12 cellular contexts compared by ENCODE assay signal in the genomic region with DNA sequence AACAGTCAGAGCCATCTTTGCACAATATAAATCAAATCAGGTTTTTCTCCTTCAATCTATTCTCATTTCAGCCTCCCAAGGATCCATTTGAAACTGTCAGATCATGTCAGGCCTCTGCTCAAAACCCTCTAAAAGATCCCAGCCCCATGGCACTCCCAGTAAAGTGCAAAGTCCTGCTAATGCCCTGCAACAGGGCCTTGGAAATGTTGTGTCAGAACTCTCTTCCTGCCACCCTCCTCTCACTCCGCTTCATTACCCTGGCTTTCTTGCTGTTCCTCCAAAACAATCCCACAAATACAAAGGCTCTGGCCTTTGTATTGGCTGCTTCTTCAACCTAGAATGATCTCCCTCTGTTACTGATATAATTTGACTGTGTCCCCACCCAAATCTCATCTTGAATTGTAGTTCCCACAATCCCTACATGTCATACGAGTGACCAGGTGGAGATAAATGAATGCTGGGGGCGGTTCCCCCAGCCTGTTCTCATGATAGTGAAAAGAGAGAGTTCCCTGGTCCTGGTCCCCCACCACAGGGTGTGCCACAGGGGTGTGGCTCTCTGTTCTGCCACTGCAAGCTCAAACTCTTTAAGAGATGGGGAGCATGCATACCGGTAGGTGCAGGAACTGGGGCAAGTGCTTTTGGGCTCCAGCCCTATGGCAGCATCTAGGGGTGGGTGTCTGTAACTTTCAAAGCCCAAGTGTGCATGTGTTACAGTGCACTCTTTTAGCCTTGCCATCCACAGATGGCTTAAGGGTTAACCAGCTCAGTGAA. TPM values are rescaled to one million over a fixed set of nuclear protein-coding genes. Genes with fewer than 3 reads are reported as not detected.
DNase-seq lines count a peak whose midpoint lies in the region; ATAC-seq and TF ChIP-seq lines count a peak whose summit lies in the region.
"Had no signal": no experiment of that assay in that cellular context is flagged by ENCODE, and none has a peak within 500 bp of the region (broad histone marks: within the 10 kb centered on the region; RNA-seq: fewer than 3 reads in every experiment).

No MANE protein-coding gene starts in this region.

- WGBS in spleen, 5 donors: 75 to 91% (median 79%) methylated on average over 4 of the region's 4 CpGs

- TF ChIP-seq POLR2A in spleen (IDR thresholded peaks at IDR 0.05): no peak

- peak; percentile 30 for DNase-seq in HuH-7 (ENCODE audit: low spot score)
- DNase-seq in adipocyte (ENCODE audit: low read depth): no peak
- no peak for DNase-seq in left lung
- no peak for DNase-seq in stimulated activated naive B cell treated with anti-CD40 and anti-IgM and Interleukin-4, amounts not matched to agents 10 μg/mL and 1 μg/mL and 100 μg/mL, for 72 hours
- no peak for DNase-seq in spleen
- no peak for DNase-seq in natural killer cell
- DNase-seq: activated CD4-positive, alpha-beta T cell treated with anti-CD3 and anti-CD28 coated beads, Interleukin-2, amount 10 ng/mL, durations not matched to agents 24 days and 14 days; Karpas-422; NCI-H345; retina; SIG-M5 had no signal

- ATAC-seq in left lung (peak; percentile 28), HG02642 (IDR thresholded peaks at IDR 0.05; ENCODE audit: poor library complexity, unreplicated experiment) (no peak), natural killer cell (no peak)
- peak; percentile 27 to 53 for ATAC-seq in stimulated activated naive B cell treated with anti-CD40 and anti-IgM and Interleukin-4, amounts not matched to agents 10 μg/mL and 1 μg/mL and 100 μg/mL, for 72 hours (replicated peaks)

- no peaks in the 10 kb centered on the region for H3K4me1 Mint-ChIP-seq in stimulated activated naive B cell treated with anti-CD40 and anti-IgM and Interleukin-4, amounts not matched to agents 10 μg/mL and 1 μg/mL and 100 μg/mL, for 72 hours
- H3K4me1 Mint-ChIP-seq in natural killer cell: no peaks in the 10 kb centered on the region
- H3K4me1 Mint-ChIP-seq: activated CD4-positive, alpha-beta T cell treated with anti-CD3 and anti-CD28 coated beads, Interleukin-2, amount 10 ng/mL, durations not matched to agents 24 days and 14 days had no signal

- H3K27me3 Mint-ChIP-seq in stimulated activated naive B cell treated with anti-CD40 and anti-IgM and Interleukin-4, amounts not matched to agents 10 μg/mL and 1 μg/mL and 100 μg/mL, for 72 hours: peaks cover 14 to 20% of the 10 kb centered on the region in 2 donors
- H3K27me3 Mint-ChIP-seq in natural killer cell (ENCODE audit: low read depth in 2 of 2): peaks cover 10 to 16% of the 10 kb centered on the region in 2 donors

- peaks cover 4 to 5% of the 10 kb centered on the region in 2 donors for H3K36me3 Mint-ChIP-seq in stimulated activated naive B cell treated with anti-CD40 and anti-IgM and Interleukin-4, amounts not matched to agents 10 μg/mL and 1 μg/mL and 100 μg/mL, for 72 hours
- H3K36me3 Mint-ChIP-seq in natural killer cell: no peaks in the 10 kb centered on the region

- H3K27ac ChIP-seq in left lung (peak overlapping the region; percentile 70 to 77), spleen (peak overlapping the region in 3 of 8 donors; percentile 7 to 65 (median 64))

- H3K9ac ChIP-seq in adipocyte (ENCODE audit: low read length): peak overlapping the region; percentile 90

- H3K27ac Mint-ChIP-seq in stimulated activated naive B cell treated with anti-CD40 and anti-IgM and Interleukin-4, amounts not matched to agents 10 μg/mL and 1 μg/mL and 100 μg/mL, for 72 hours: no peak overlapping the region
- no peak overlapping the region for H3K27ac Mint-ChIP-seq in natural killer cell
- H3K27ac Mint-ChIP-seq: activated CD4-positive, alpha-beta T cell treated with anti-CD3 and anti-CD28 coated beads, Interleukin-2, amount 10 ng/mL, durations not matched to agents 24 days and 14 days had no signal

- H3K4me1 ChIP-seq in adipocyte (ENCODE audit: control insufficient read depth, insufficient read depth, low read length) (peaks cover 22% of the 10 kb centered on the region), left lung (peaks cover 0 to 10% of the 10 kb centered on the region in 2 donors), spleen (peaks cover 0 to 7% (median 0%) of the 10 kb centered on the region in 6 donors)

- intact Hi-C loops in left lung (cut with DNase I) (no loop called here), spleen (cut with DNase I; ENCODE audit: low total_unique reads) (no loop called here), natural killer cell (cut with micrococcal nuclease) (no loop called here)

- no peaks in the 10 kb centered on the region for H3K27me3 ChIP-seq in adipocyte (replicated peaks; ENCODE audit: control insufficient read depth, insufficient read depth, low read length)
- no peaks in the 10 kb centered on the region for H3K27me3 ChIP-seq in left lung
- H3K27me3 ChIP-seq in spleen (replicated peaks in 1 of 7): peaks cover 0 to 12% (median 0%) of the 10 kb centered on the region in 7 donors

- H3K4me3 Mint-ChIP-seq in stimulated activated naive B cell treated with anti-CD40 and anti-IgM and Interleukin-4, amounts not matched to agents 10 μg/mL and 1 μg/mL and 100 μg/mL, for 72 hours: no peak overlapping the region
- no peak overlapping the region for H3K4me3 Mint-ChIP-seq in natural killer cell

- H3K9me3 ChIP-seq in adipocyte (ENCODE audit: control insufficient read depth, low read length) (no peaks in the 10 kb centered on the region), left lung (peaks cover 0 to 6% of the 10 kb centered on the region in 2 donors), spleen (peaks cover 0 to 14% (median 6%) of the 10 kb centered on the region in 8 donors)

- TF ChIP-seq CTCF in left lung (IDR thresholded peaks at IDR 0.05) (no peak), spleen (IDR thresholded peaks at IDR 0.05 in 8 of 11, conservative IDR thresholded peaks at IDR 0.05 in 3 of 11) (no peak), natural killer cell (IDR thresholded peaks at IDR 0.05) (no peak)

- peak overlapping the region; percentile 77 for H3K4me3 ChIP-seq in adipocyte (ENCODE audit: low read length)
- peak overlapping the region in 1 of 2 donors; percentile 19 for H3K4me3 ChIP-seq in left lung
- H3K4me3 ChIP-seq in spleen: no peak overlapping the region

- peaks cover 2 to 4% of the 10 kb centered on the region in 2 donors for H3K9me3 Mint-ChIP-seq in stimulated activated naive B cell treated with anti-CD40 and anti-IgM and Interleukin-4, amounts not matched to agents 10 μg/mL and 1 μg/mL and 100 μg/mL, for 72 hours
- H3K9me3 Mint-ChIP-seq in natural killer cell: no peaks in the 10 kb centered on the region

- H3K36me3 ChIP-seq in adipocyte (ENCODE audit: control insufficient read depth, insufficient read depth, low read length, severe bottlenecking) (no peaks in the 10 kb centered on the region), left lung (no peaks in the 10 kb centered on the region), spleen (no peaks in the 10 kb centered on the region)

RNA-seq across cellular contexts. Expression of gene TRA2B, which starts 22.9 kb away (rescaled TPM):
- total RNA-seq in left lung: 100 to 1,000 TPM in 1 of 2 donors, 10 to 100 TPM in 1; 86.0 to 124 TPM
- total RNA-seq in spleen: 100 to 1,000 TPM; 136 to 235 (median 147) TPM
- polyA plus RNA-seq in spleen: 100 to 1,000 TPM; 101 to 113 (median 110) TPM
- 100 to 1,000 TPM; 565 to 669 (median 596) TPM for total RNA-seq in natural killer cell

Comparison
In these comparisons a context has a peak if more than half of its experiments do, and no peak if none do; other contexts are left out.
1. ATAC-seq: peak in left lung (single experiment) and stimulated activated naive B cell treated with anti-CD40 and anti-IgM and Interleukin-4, amounts not matched to agents 10 μg/mL and 1 μg/mL and 100 μg/mL, for 72 hours (2 of 2); none in HG02642 (single experiment) and natural killer cell (0 of 3).